Comparison of ENCODE assay signal across 8 cellular contexts in genomic region chr9:128067898-128068655, GRCh38. TPM values are rescaled to one million over a fixed set of nuclear protein-coding genes. Genes with fewer than 3 reads are reported as not detected.
DNase-seq lines count a peak whose midpoint lies in the region; ATAC-seq and TF ChIP-seq lines count a peak whose summit lies in the region.

Gene SLC25A25 (plus strand): TSS chr9:128068232. CDS start chr9:128068320, 88 bp downstream.

- intact Hi-C loops in activated CD4-positive, alpha-beta T cell treated with anti-CD3 and anti-CD28 coated beads, Interleukin-2, amount 10 ng/mL, durations not matched to agents 24 days and 14 days (cut with micrococcal nuclease) = loop anchor here (1.0 to 10.0 kb wide), 6 partner anchors 26 to 1109 kb away; partner anchors contain the start of genes CDK9, IER5L and TOR2A

- H3K27ac Mint-ChIP-seq in activated CD4-positive, alpha-beta T cell treated with anti-CD3 and anti-CD28 coated beads, Interleukin-2, amount 10 ng/mL, durations not matched to agents 24 days and 14 days = peak within 1 kb of the TSS; percentile 84

- H3K4me3 Mint-ChIP-seq in activated CD4-positive, alpha-beta T cell treated with anti-CD3 and anti-CD28 coated beads, Interleukin-2, amount 10 ng/mL, durations not matched to agents 24 days and 14 days = peak within 1 kb of the TSS; percentile 93

- DNase-seq in BE2C = peak; percentile 100
- peak; percentile 92 for DNase-seq in NCI-H526 treated with DMSO at 0.1 percent for 48 hours (lab: John Stamatoyannopoulos, UW)
- peak; percentile 100 for DNase-seq in activated CD4-positive, alpha-beta T cell treated with anti-CD3 and anti-CD28 coated beads, Interleukin-2, amount 10 ng/mL, durations not matched to agents 24 days and 14 days
- DNase-seq in coronary artery (ENCODE audit: low spot score) = peak; percentile 99
- DNase-seq in left kidney (ENCODE audit: low read depth, low spot score) = peak; percentile 99
- peak; percentile 100 for DNase-seq in stimulated activated CD4-positive, alpha-beta T cell treated with anti-CD3 and anti-CD28 coated beads, Interleukin-2, amount 100 ng/mL, for 24 hours

- peaks cover 8% of the 10 kb centered on the region; the same call in 1 of the 2 replicates for H3K36me3 ChIP-seq in BE2C

- ATAC-seq in GM19324 (IDR thresholded peaks at IDR 0.05; ENCODE audit: low FRiP score, unreplicated experiment) (peak; percentile 81), HG03469 (IDR thresholded peaks at IDR 0.05; ENCODE audit: unreplicated experiment) (peak; percentile 51)

- H3K9me3 ChIP-seq in BE2C = no peaks in the 10 kb centered on the region

- no peaks in the 10 kb centered on the region for H3K27me3 ChIP-seq in BE2C

- no peaks in the 10 kb centered on the region for H3K27me3 Mint-ChIP-seq in activated CD4-positive, alpha-beta T cell treated with anti-CD3 and anti-CD28 coated beads, Interleukin-2, amount 10 ng/mL, durations not matched to agents 24 days and 14 days

- peaks cover 19% of the 10 kb centered on the region for H3K4me1 ChIP-seq in BE2C

- H3K27ac ChIP-seq in coronary artery = peak within 1 kb of the TSS; percentile 95 to 99

- peaks cover 43% of the 10 kb centered on the region for H3K4me1 Mint-ChIP-seq in activated CD4-positive, alpha-beta T cell treated with anti-CD3 and anti-CD28 coated beads, Interleukin-2, amount 10 ng/mL, durations not matched to agents 24 days and 14 days

- H3K4me3 ChIP-seq in BE2C (ENCODE audit: low read depth, low read length) = peak within 1 kb of the TSS; percentile 97
- H3K4me3 ChIP-seq in coronary artery = peak within 1 kb of the TSS; percentile 90

- peaks cover 18% of the 10 kb centered on the region for H3K36me3 Mint-ChIP-seq in activated CD4-positive, alpha-beta T cell treated with anti-CD3 and anti-CD28 coated beads, Interleukin-2, amount 10 ng/mL, durations not matched to agents 24 days and 14 days (ENCODE audit: low read depth)

- TF ChIP-seq CTCF in BE2C (IDR thresholded peaks at IDR 0.05; ENCODE audit: low read depth, low read length) (no peak), coronary artery (IDR thresholded peaks at IDR 0.05) (no peak)

- no peaks in the 10 kb centered on the region for H3K9me3 Mint-ChIP-seq in activated CD4-positive, alpha-beta T cell treated with anti-CD3 and anti-CD28 coated beads, Interleukin-2, amount 10 ng/mL, durations not matched to agents 24 days and 14 days

RNA-seq across cellular contexts. Expression of gene SLC25A25, which starts in this region (rescaled TPM):
- 23.7 TPM for polyA plus RNA-seq in BE2C (2012; ENCODE audit: insufficient read depth, insufficient read length, low read depth)
- total RNA-seq in activated CD4-positive, alpha-beta T cell treated with anti-CD3 and anti-CD28 coated beads, Interleukin-2, amount 10 ng/mL, durations not matched to agents 24 days and 14 days = 12.2 and 14.0 TPM in 2 replicates

Comparison
In these comparisons a context has a peak if more than half of its experiments do, and no peak if none do; other contexts are left out.
1. Peak in every context shown above with its lines: DNase-seq, ATAC-seq, H3K4me3 ChIP-seq and H3K27ac ChIP-seq.